Comparison of ENCODE assay signal across 27 cellular contexts in the genomic region with DNA sequence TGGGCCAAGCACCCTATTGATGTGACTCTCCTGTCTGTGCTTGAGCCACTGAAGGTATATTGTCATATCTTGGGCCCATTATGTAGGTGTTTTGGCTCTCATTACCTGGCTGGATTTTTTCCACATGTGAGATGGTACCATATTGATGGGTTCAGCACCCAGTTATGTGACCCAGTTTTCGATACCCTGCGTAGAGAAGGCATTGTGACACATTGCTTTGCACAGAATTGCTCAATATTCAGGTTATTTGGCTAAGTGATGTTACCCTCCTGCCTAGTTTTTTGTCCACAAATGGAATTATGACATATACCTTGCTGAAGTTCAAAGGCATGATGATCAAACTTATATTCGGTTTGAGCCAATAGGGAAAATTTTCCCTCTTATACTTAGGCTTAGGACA.
DNase-seq lines count a peak whose midpoint lies in the region; ATAC-seq lines count a peak whose summit lies in the region.
"Had no signal": no experiment of that assay in that cellular context is flagged by ENCODE, and none has a peak within 500 bp of the region (broad histone marks: within the 10 kb centered on the region; RNA-seq: fewer than 3 reads in every experiment).

No MANE protein-coding gene starts in this region.

- no peak overlapping the region for H3K4me2 ChIP-seq in neuronal stem cell (ENCODE audit: insufficient read depth, low read length, poor library complexity, severe bottlenecking)
- H3K4me2 ChIP-seq: A549; BLaER1; BLaER1 treated with 17β-estradiol and CSF1 and Interleukin-3, amounts not matched to agents 10 nM and 100 nM had no signal

- no peak overlapping the region for H4K8ac ChIP-seq in neuronal stem cell (ENCODE audit: low read depth, low read length)

- no CpG with 5 or more reads among the region's 3 CpGs for WGBS in neuronal stem cell (ENCODE audit: extremely low coverage in 2 of 2, insufficient read length in 2 of 2, insufficient replicate concordance in 1 of 2), 2 donors

- no peak overlapping the region for H3K4me3 ChIP-seq in neuronal stem cell (ENCODE audit: low read length in 2 of 2)
- H3K4me3 ChIP-seq: A549; BLaER1; BLaER1 treated with 17β-estradiol and CSF1 and Interleukin-3, amounts not matched to agents 10 nM and 100 nM had no signal

- H4K91ac ChIP-seq in neuronal stem cell (ENCODE audit: low read depth, low read length, poor library complexity), result no peak overlapping the region

- no peak overlapping the region for H2BK12ac ChIP-seq in neuronal stem cell (ENCODE audit: low read length)

- no peak overlapping the region for H2BK120ac ChIP-seq in neuronal stem cell (ENCODE audit: low read depth, low read length)

- H3K79me1 ChIP-seq in neuronal stem cell (ENCODE audit: low read depth, low read length), result no peaks in the 10 kb centered on the region

- H3K4me1 ChIP-seq in neuronal stem cell (ENCODE audit: control insufficient read depth in 2 of 2, insufficient read depth in 1 of 2, low read depth in 1 of 2, low read length in 2 of 2), result no peaks in the 10 kb centered on the region
- H3K4me1 ChIP-seq: A549; BE2C; BLaER1; BLaER1 treated with 17β-estradiol and CSF1 and Interleukin-3, amounts not matched to agents 10 nM and 100 nM; Caco-2 had no signal

- no peaks in the 10 kb centered on the region for H3K36me3 ChIP-seq in neuronal stem cell (replicated peaks in 1 of 2; ENCODE audit: control insufficient read depth in 2 of 2, insufficient read depth in 2 of 2, low read length in 2 of 2)
- H3K36me3 ChIP-seq: BE2C; BLaER1; BLaER1 treated with 17β-estradiol and CSF1 and Interleukin-3, amounts not matched to agents 10 nM and 100 nM had no signal

- H3K18ac ChIP-seq in neuronal stem cell (ENCODE audit: low read length), result no peak overlapping the region

- no peaks in the 10 kb centered on the region for H3K9me3 ChIP-seq in neuronal stem cell (replicated peaks in 1 of 2; ENCODE audit: control insufficient read depth in 2 of 2, insufficient read depth in 1 of 2, low read depth in 1 of 2, low read length in 2 of 2)
- H3K9me3 ChIP-seq: A549; BE2C; BLaER1; BLaER1 treated with 17β-estradiol and CSF1 and Interleukin-3, amounts not matched to agents 10 nM and 100 nM; Caco-2 had no signal

- H3K14ac ChIP-seq in neuronal stem cell (ENCODE audit: low read length), result no peak overlapping the region

- no peak overlapping the region for H3K23ac ChIP-seq in neuronal stem cell (ENCODE audit: low read depth, low read length, poor library complexity)

- no peak overlapping the region for H2BK5ac ChIP-seq in neuronal stem cell (ENCODE audit: low read length)

- H2BK15ac ChIP-seq in neuronal stem cell (ENCODE audit: low read length), result no peak overlapping the region

- no peaks in the 10 kb centered on the region for H3K27me3 ChIP-seq in neuronal stem cell (ENCODE audit: control insufficient read depth in 3 of 3, insufficient read depth in 3 of 3, low read depth in 1 of 3, low read length in 3 of 3)
- H3K27me3 ChIP-seq: BE2C; BLaER1; BLaER1 treated with 17β-estradiol and CSF1 and Interleukin-3, amounts not matched to agents 10 nM and 100 nM had no signal

- H3K4ac ChIP-seq in neuronal stem cell (ENCODE audit: low read length), result no peak overlapping the region

- H2AK5ac ChIP-seq in neuronal stem cell (ENCODE audit: low read depth, low read length), result no peak overlapping the region

- DNase-seq in left lobe of liver (ENCODE audit: low spot score) (peak; percentile 33), neuronal stem cell (ENCODE audit: low spot score) (no peak)
- DNase-seq: 8988T; ACHN; AML-193; BE2C; C1 segment of cervical spinal cord; Caco-2; Calu3; CD4-positive, alpha-beta memory T cell; CD4-positive, alpha-beta T cell; CD4-positive, CD25-positive, alpha-beta regulatory T cell; CD8-positive, alpha-beta memory T cell; CD8-positive, alpha-beta T cell; COR-L47; DMS 273 treated with DMSO at 0.1 percent for 48 hours; DMS153; DMS53; DMS79; DMS79 treated with DMSO at 0.1 percent for 48 hours; DND-41; EL had no signal

- no peak overlapping the region for H3K9ac ChIP-seq in neuronal stem cell (ENCODE audit: low read depth, low read length, poor library complexity)
- H3K9ac ChIP-seq: BLaER1; BLaER1 treated with 17β-estradiol and CSF1 and Interleukin-3, amounts not matched to agents 10 nM and 100 nM had no signal

- ATAC-seq in left lobe of liver, result peak; percentile 75
- ATAC-seq: A549; CD8-positive, alpha-beta T cell had no signal

- no peak overlapping the region for H3K27ac ChIP-seq in neuronal stem cell (replicated peaks; ENCODE audit: low read length)
- H3K27ac ChIP-seq: 22Rv1; A549; BLaER1; BLaER1 treated with 17β-estradiol and CSF1 and Interleukin-3, amounts not matched to agents 10 nM and 100 nM; C4-2B had no signal

- no peak overlapping the region for H2AFZ ChIP-seq in neuronal stem cell (ENCODE audit: low read length)
